ENCODE assay signal across 20 cellular contexts in genomic region chr2:871926-872680, GRCh38.
"Had no signal": no experiment of that assay in that cellular context is flagged by ENCODE, and none has a peak within 500 bp of the region (broad histone marks: within the 10 kb centered on the region; RNA-seq: fewer than 3 reads in every experiment).

No MANE protein-coding gene starts in this region.

- H3K27ac Mint-ChIP-seq: activated CD8-positive, alpha-beta T cell treated with anti-CD3 and anti-CD28 coated beads, Interleukin-2, amount 10 ng/mL, durations not matched to agents 7 days and 5 days; activated naive CD4-positive, alpha-beta T cell treated with anti-CD3 and anti-CD28 coated beads for 36 hours; activated naive CD8-positive, alpha-beta T cell treated with anti-CD3 and anti-CD28 coated beads, Interleukin-2, amount 50 U/mL, for 24 hours; activated T-helper 2 cell treated with anti-CD3 and anti-CD28 coated beads, Interferon-gamma antibody, Interleukin-2, Interleukin-4, amounts not matched to agents 10 μg/mL and 5 μg/mL and 100 μg/mL, durations not matched to agents 14 hours and 24 hours and 36 hours; dendritic cell treated with granulocyte-macrophage colony-stimulating factor and Interleukin-4, amounts not matched to agents 40 ng/mL and 50 ng/mL, for 4 days; memory B cell had no signal

- H3K27me3 Mint-ChIP-seq: dendritic cell treated with granulocyte-macrophage colony-stimulating factor and Interleukin-4, amounts not matched to agents 40 ng/mL and 50 ng/mL, for 4 days had no signal

- DNase-seq: activated CD4-positive, alpha-beta T cell treated with anti-CD3 and anti-CD28 coated beads for 1 hour; activated CD4-positive, alpha-beta T cell treated with anti-CD3 and anti-CD28 coated beads, Interleukin-2, amount 50 U/mL, for 1 hour; activated CD8-positive, alpha-beta T cell treated with anti-CD3 and anti-CD28 coated beads, Interleukin-2, amount 10 ng/mL, durations not matched to agents 7 days and 5 days; activated naive CD4-positive, alpha-beta T cell treated with anti-CD3 and anti-CD28 coated beads for 36 hours; activated naive CD8-positive, alpha-beta T cell treated with anti-CD3 and anti-CD28 coated beads, Interleukin-2, amount 50 U/mL, for 24 hours; body of pancreas; effector CD4-positive, alpha-beta T cell; erythroblast; foreskin fibroblast; heart right ventricle; islet precursor cell; left cardiac atrium; retina; stimulated activated CD4-positive, alpha-beta T cell treated with anti-CD3 and anti-CD28 coated beads, Interleukin-4, amount 100 ng/mL, for 1 hour; stimulated activated naive CD4-positive, alpha-beta T cell treated with Interleukin-2 at 50 U/mL for 16 hours; T-helper 9 cell; uterus had no signal

- H3K36me3 Mint-ChIP-seq: memory B cell had no signal

- H3K4me3 Mint-ChIP-seq: activated CD8-positive, alpha-beta T cell treated with anti-CD3 and anti-CD28 coated beads, Interleukin-2, amount 10 ng/mL, durations not matched to agents 7 days and 5 days; activated naive CD4-positive, alpha-beta T cell treated with anti-CD3 and anti-CD28 coated beads for 36 hours; activated naive CD8-positive, alpha-beta T cell treated with anti-CD3 and anti-CD28 coated beads, Interleukin-2, amount 50 U/mL, for 24 hours; dendritic cell treated with granulocyte-macrophage colony-stimulating factor and Interleukin-4, amounts not matched to agents 40 ng/mL and 50 ng/mL, for 4 days; memory B cell had no signal

- H3K9me3 Mint-ChIP-seq: activated naive CD4-positive, alpha-beta T cell treated with anti-CD3 and anti-CD28 coated beads for 36 hours; activated naive CD8-positive, alpha-beta T cell treated with anti-CD3 and anti-CD28 coated beads, Interleukin-2, amount 50 U/mL, for 24 hours; activated T-helper 2 cell treated with anti-CD3 and anti-CD28 coated beads, Interferon-gamma antibody, Interleukin-2, Interleukin-4, amounts not matched to agents 10 μg/mL and 5 μg/mL and 100 μg/mL, durations not matched to agents 14 hours and 24 hours and 36 hours; dendritic cell treated with granulocyte-macrophage colony-stimulating factor and Interleukin-4, amounts not matched to agents 40 ng/mL and 50 ng/mL, for 4 days; memory B cell had no signal

- ATAC-seq: activated CD8-positive, alpha-beta T cell treated with anti-CD3 and anti-CD28 coated beads, Interleukin-2, amount 10 ng/mL, durations not matched to agents 7 days and 5 days; activated naive CD8-positive, alpha-beta T cell treated with anti-CD3 and anti-CD28 coated beads, Interleukin-2, amount 50 U/mL, for 24 hours; body of pancreas; heart right ventricle; left cardiac atrium had no signal

- H3K4me1 Mint-ChIP-seq: memory B cell had no signal
